In the genomic region with DNA sequence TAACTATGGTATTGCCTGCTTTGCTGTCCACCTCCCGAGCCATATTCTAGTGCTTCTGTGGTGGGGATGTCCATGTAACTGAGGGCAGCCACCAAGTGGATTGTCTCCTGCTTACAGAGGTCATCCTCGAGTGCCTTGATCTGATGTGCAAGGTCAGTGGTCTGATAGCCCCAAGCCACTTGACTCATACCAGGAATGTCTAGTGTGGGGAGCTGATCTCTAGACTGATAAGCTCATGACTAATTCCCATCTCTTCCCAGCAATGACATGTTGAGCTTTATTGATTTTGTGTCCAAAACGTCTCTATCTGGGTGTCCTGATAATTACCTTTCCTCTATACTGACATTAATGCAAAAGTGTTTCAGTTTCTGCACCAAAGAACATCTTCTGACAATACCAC, we compare ENCODE assay signal across 30 cellular contexts.
"Had no signal": no experiment of that assay in that cellular context is flagged by ENCODE, and none has a peak within 500 bp of the region (broad histone marks: within the 10 kb centered on the region; RNA-seq: fewer than 3 reads in every experiment).

No MANE protein-coding gene starts in this region.

- H3K4me1 Mint-ChIP-seq: activated CD4-positive, alpha-beta T cell treated with anti-CD3 and anti-CD28 coated beads, Interleukin-2, amount 10 ng/mL, durations not matched to agents 7 days and 5 days; activated naive CD4-positive, alpha-beta T cell treated with anti-CD3 and anti-CD28 coated beads, Interleukin-2, amount 50 U/mL, for 24 hours; activated naive CD8-positive, alpha-beta T cell treated with anti-CD3 and anti-CD28 coated beads, Interleukin-2, amount 50 U/mL, for 24 hours; activated T-helper 17 cell treated with anti-CD3 and anti-CD28 coated beads, Interleukin-2, amount 50 U/mL, for 72 hours; immature natural killer cell; T-helper 17 cell; WTC11 had no signal

- H3K4me1 ChIP-seq: gastroesophageal sphincter, left lung, lower lobe of right lung, tibial nerve had no signal

- DNase-seq: activated CD4-positive, alpha-beta memory T cell treated with anti-CD3 and anti-CD28 coated beads, Interleukin-2, amount 10 ng/mL, durations not matched to agents 7 days and 5 days; activated CD4-positive, alpha-beta T cell treated with anti-CD3 and anti-CD28 coated beads for 1 hour; activated CD4-positive, alpha-beta T cell treated with anti-CD3 and anti-CD28 coated beads, Interleukin-2, amount 10 ng/mL, durations not matched to agents 7 days and 5 days; activated gamma-delta T cell treated with Interleukin-2 at 50 U/mL for 16 hours; activated naive CD8-positive, alpha-beta T cell treated with anti-CD3 and anti-CD28 coated beads, Interleukin-2, amount 50 U/mL, for 24 hours; activated T-cell treated with anti-CD3 and anti-CD28 coated beads, Interleukin-2, amount 50 U/mL, for 4 hours; amygdala; effector CD8-positive, alpha-beta T cell; erythroblast; heart left ventricle; hypothalamus; immature natural killer cell; kidney glomerular epithelial cell; left lung; lower lobe of right lung; mesendoderm; posterior cingulate gyrus; right cardiac atrium; stimulated activated CD4-positive, alpha-beta T cell treated with anti-CD3 and anti-CD28 coated beads, Interleukin-2, amount 100 ng/mL, for 48 hours; stimulated activated naive CD4-positive, alpha-beta T cell treated with Interleukin-2 at 50 U/mL for 16 hours; T-helper 17 cell; T1000 had no signal

- H3K36me3 ChIP-seq: gastroesophageal sphincter, heart left ventricle, left lung, lower lobe of right lung, tibial nerve had no signal

- H3K9me3 ChIP-seq: gastroesophageal sphincter, heart left ventricle, left lung, lower lobe of right lung, tibial nerve had no signal

- H3K27me3 Mint-ChIP-seq: activated CD4-positive, alpha-beta memory T cell treated with anti-CD3 and anti-CD28 coated beads, Interleukin-2, amount 10 ng/mL, durations not matched to agents 7 days and 5 days; activated CD4-positive, alpha-beta T cell treated with anti-CD3 and anti-CD28 coated beads, Interleukin-2, amount 10 ng/mL, durations not matched to agents 7 days and 5 days; activated naive CD8-positive, alpha-beta T cell treated with anti-CD3 and anti-CD28 coated beads, Interleukin-2, amount 50 U/mL, for 24 hours had no signal

- H3K27me3 ChIP-seq: gastroesophageal sphincter, left lung, tibial nerve had no signal

- ATAC-seq: activated naive CD8-positive, alpha-beta T cell treated with anti-CD3 and anti-CD28 coated beads, Interleukin-2, amount 50 U/mL, for 24 hours; activated T-cell treated with anti-CD3 and anti-CD28 coated beads, Interleukin-2, amount 50 U/mL, for 4 hours; activated T-helper 17 cell treated with anti-CD3 and anti-CD28 coated beads, Interleukin-2, amount 50 U/mL, for 72 hours; gastroesophageal sphincter; heart left ventricle; left lung; lower lobe of right lung; natural killer cell treated with Interleukin-12 subunit alpha and Interleukin-12 subunit beta and Interleukin-15 and Interleukin-18, amount 100 ng/mL, for 72 hours; right cardiac atrium; T-helper 17 cell; WTC11 had no signal

- H3K4me3 Mint-ChIP-seq: activated CD4-positive, alpha-beta memory T cell treated with anti-CD3 and anti-CD28 coated beads, Interleukin-2, amount 10 ng/mL, durations not matched to agents 7 days and 5 days; activated CD4-positive, alpha-beta T cell treated with anti-CD3 and anti-CD28 coated beads, Interleukin-2, amount 10 ng/mL, durations not matched to agents 7 days and 5 days; activated naive CD4-positive, alpha-beta T cell treated with anti-CD3 and anti-CD28 coated beads, Interleukin-2, amount 50 U/mL, for 24 hours; activated naive CD8-positive, alpha-beta T cell treated with anti-CD3 and anti-CD28 coated beads, Interleukin-2, amount 50 U/mL, for 24 hours; activated T-cell treated with anti-CD3 and anti-CD28 coated beads, Interleukin-2, amount 50 U/mL, for 4 hours; activated T-helper 17 cell treated with anti-CD3 and anti-CD28 coated beads, Interleukin-2, amount 50 U/mL, for 72 hours; immature natural killer cell; natural killer cell treated with Interleukin-12 subunit alpha and Interleukin-12 subunit beta and Interleukin-15 and Interleukin-18, amount 100 ng/mL, for 72 hours; T-helper 17 cell; WTC11 had no signal

- H3K4me3 ChIP-seq: gastroesophageal sphincter, heart left ventricle, left lung, lower lobe of right lung, tibial nerve had no signal

- H3K9me3 Mint-ChIP-seq: activated CD4-positive, alpha-beta memory T cell treated with anti-CD3 and anti-CD28 coated beads, Interleukin-2, amount 10 ng/mL, durations not matched to agents 7 days and 5 days; activated CD4-positive, alpha-beta T cell treated with anti-CD3 and anti-CD28 coated beads, Interleukin-2, amount 10 ng/mL, durations not matched to agents 7 days and 5 days; activated naive CD4-positive, alpha-beta T cell treated with anti-CD3 and anti-CD28 coated beads, Interleukin-2, amount 50 U/mL, for 24 hours; activated naive CD8-positive, alpha-beta T cell treated with anti-CD3 and anti-CD28 coated beads, Interleukin-2, amount 50 U/mL, for 24 hours; activated T-cell treated with anti-CD3 and anti-CD28 coated beads, Interleukin-2, amount 50 U/mL, for 4 hours had no signal

- H3K27ac Mint-ChIP-seq: activated CD4-positive, alpha-beta memory T cell treated with anti-CD3 and anti-CD28 coated beads, Interleukin-2, amount 10 ng/mL, durations not matched to agents 7 days and 5 days; activated CD4-positive, alpha-beta T cell treated with anti-CD3 and anti-CD28 coated beads, Interleukin-2, amount 10 ng/mL, durations not matched to agents 7 days and 5 days; activated naive CD4-positive, alpha-beta T cell treated with anti-CD3 and anti-CD28 coated beads, Interleukin-2, amount 50 U/mL, for 24 hours; activated naive CD8-positive, alpha-beta T cell treated with anti-CD3 and anti-CD28 coated beads, Interleukin-2, amount 50 U/mL, for 24 hours; activated T-helper 17 cell treated with anti-CD3 and anti-CD28 coated beads, Interleukin-2, amount 50 U/mL, for 72 hours; immature natural killer cell; natural killer cell treated with Interleukin-12 subunit alpha and Interleukin-12 subunit beta and Interleukin-15 and Interleukin-18, amount 100 ng/mL, for 72 hours; T-helper 17 cell; WTC11 had no signal

- H3K27ac ChIP-seq: gastroesophageal sphincter, heart left ventricle, left lung, lower lobe of right lung, tibial nerve had no signal

- FAIRE-seq: colon, endometrium had no signal

- H3K36me3 Mint-ChIP-seq: activated naive CD4-positive, alpha-beta T cell treated with anti-CD3 and anti-CD28 coated beads, Interleukin-2, amount 50 U/mL, for 24 hours; immature natural killer cell; natural killer cell treated with Interleukin-12 subunit alpha and Interleukin-12 subunit beta and Interleukin-15 and Interleukin-18, amount 100 ng/mL, for 72 hours; WTC11 had no signal
